Comparison of ENCODE assay signal across 17 cellular contexts in the genomic region with DNA sequence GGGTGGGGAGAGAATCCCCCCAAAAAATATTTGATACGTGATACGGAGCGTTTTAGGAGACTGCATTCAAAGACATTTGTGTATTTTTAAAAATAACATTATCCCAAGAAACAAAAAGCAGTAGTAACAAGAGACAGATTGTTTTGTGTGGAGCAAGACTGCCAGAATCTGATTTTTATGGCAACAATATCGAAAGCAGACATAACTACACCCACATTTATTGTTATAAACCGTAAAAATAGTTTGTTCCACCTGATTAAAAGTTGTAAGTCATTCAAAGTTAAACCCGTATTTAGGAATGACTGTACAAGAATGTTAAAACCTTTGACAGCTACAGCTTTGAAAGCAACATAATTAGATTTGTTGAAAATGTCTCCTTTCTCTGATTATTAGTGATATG. TPM values are rescaled to one million over a fixed set of nuclear protein-coding genes. Genes with fewer than 3 reads are reported as not detected.
DNase-seq lines count a peak whose midpoint lies in the region; ATAC-seq, FAIRE-seq and TF ChIP-seq lines count a peak whose summit lies in the region.
"Had no signal": no experiment of that assay in that cellular context is flagged by ENCODE, and none has a peak within 500 bp of the region (broad histone marks: within the 10 kb centered on the region; RNA-seq: fewer than 3 reads in every experiment).

No MANE protein-coding gene starts in this region.

- no peak for TF ChIP-seq POLR2A in A549 (IDR thresholded peaks at IDR 0.05; ENCODE audit: low read length)

- no peak for DNase-seq in A549 (ENCODE audit: low read depth in 1 of 2, low spot score in 1 of 2)
- DNase-seq in astrocyte of the spinal cord (ENCODE audit: low read depth, low spot score), result peak; percentile 15
- no peak for DNase-seq in nephron progenitor cell
- no peak for DNase-seq in left lobe of liver (ENCODE audit: low spot score)
- DNase-seq in H7, result no peak
- DNase-seq in activated naive CD4-positive, alpha-beta T cell treated with anti-CD3 and anti-CD28 coated beads, Interleukin-2, amount 10 ng/mL, durations not matched to agents 7 days and 5 days, result no peak
- DNase-seq: CD8-positive, alpha-beta T cell; DMS53; effector CD4-positive, alpha-beta T cell; NCI-H510A treated with DMSO at 0.1 percent for 48 hours had no signal

- no peak for TF ChIP-seq RAD21 in A549 (conservative IDR thresholded peaks at IDR 0.05 in 1 of 2, IDR thresholded peaks at IDR 0.05 in 1 of 2)

- H3K36me3 ChIP-seq in HEK293 (ENCODE audit: control insufficient read depth in 2 of 2, insufficient read depth in 1 of 2, low read length in 2 of 2) (no peaks in the 10 kb centered on the region), H7 (replicated peaks; ENCODE audit: control insufficient read depth, insufficient read depth, low read length) (no peaks in the 10 kb centered on the region)

- WGBS in A549 (ENCODE audit: missing lambda C conversion rate), result 6% methylated on average over 6 of the region's 6 CpGs

- peak overlapping the region; percentile 88 for H3K4me3 Mint-ChIP-seq in nephron progenitor cell
- no peak overlapping the region for H3K4me3 Mint-ChIP-seq in activated naive CD4-positive, alpha-beta T cell treated with anti-CD3 and anti-CD28 coated beads, Interleukin-2, amount 10 ng/mL, durations not matched to agents 7 days and 5 days
- H3K4me3 Mint-ChIP-seq: CD8-positive, alpha-beta T cell; natural killer cell treated with Interleukin-12 subunit alpha and Interleukin-12 subunit beta and Interleukin-15 and Interleukin-18, amount 100 ng/mL, for 72 hours; stimulated activated effector memory CD8-positive, alpha-beta T cell treated with anti-CD3 and anti-CD28 coated beads, Interleukin-12 subunit alpha, Interleukin-12 subunit beta, amount 100 ng/mL, for 72 hours had no signal

- peaks cover 60% of the 10 kb centered on the region for H3K27me3 ChIP-seq in H7 (ENCODE audit: control insufficient read depth, insufficient read depth, low read length)

- ATAC-seq in A549 (no peak), left lobe of liver (no peak), GM21528 (IDR thresholded peaks at IDR 0.05; ENCODE audit: low FRiP score, unreplicated experiment) (no peak)
- ATAC-seq: CD8-positive, alpha-beta T cell; esophagus mucosa; natural killer cell treated with Interleukin-12 subunit alpha and Interleukin-12 subunit beta and Interleukin-15 and Interleukin-18, amount 100 ng/mL, for 72 hours had no signal

- FAIRE-seq in A549 (lab: Jason Lieb, UNC), result no peak
- FAIRE-seq: GM12892 had no signal

- TF ChIP-seq CTCF in A549 (IDR thresholded peaks at IDR 0.05) (no peak), HEK293 (tag by site-specific recombination; IDR thresholded peaks at IDR 0.05) (no peak), astrocyte of the spinal cord (IDR thresholded peaks at IDR 0.05; ENCODE audit: low read depth, low read length) (no peak), nephron progenitor cell (IDR thresholded peaks at IDR 0.05) (no peak)

- H3K27ac Mint-ChIP-seq in nephron progenitor cell, result no peak overlapping the region
- H3K27ac Mint-ChIP-seq in activated naive CD4-positive, alpha-beta T cell treated with anti-CD3 and anti-CD28 coated beads, Interleukin-2, amount 10 ng/mL, durations not matched to agents 7 days and 5 days, result no peak overlapping the region
- H3K27ac Mint-ChIP-seq: CD8-positive, alpha-beta T cell; natural killer cell treated with Interleukin-12 subunit alpha and Interleukin-12 subunit beta and Interleukin-15 and Interleukin-18, amount 100 ng/mL, for 72 hours; stimulated activated effector memory CD8-positive, alpha-beta T cell treated with anti-CD3 and anti-CD28 coated beads, Interleukin-12 subunit alpha, Interleukin-12 subunit beta, amount 100 ng/mL, for 72 hours had no signal

- no peaks in the 10 kb centered on the region for H3K9me3 ChIP-seq in A549
- H3K9me3 ChIP-seq in HEK293 (ENCODE audit: control insufficient read depth, insufficient read depth, low read depth, low read length), result no peaks in the 10 kb centered on the region

- in situ Hi-C loops in astrocyte of the spinal cord (cut with HindIII; ENCODE audit: low sequenced_read_pairs), result no loop called here

- peak overlapping the region; percentile 69 for H3K4me3 ChIP-seq in A549
- H3K4me3 ChIP-seq in HEK293 (ENCODE audit: low read depth, low read length), result peak overlapping the region; percentile 84
- H3K4me3 ChIP-seq in astrocyte of the spinal cord (ENCODE audit: low read depth, low read length), result no peak overlapping the region
- H3K4me3 ChIP-seq in H7 (ENCODE audit: insufficient read depth, low read depth, low read length), result no peak overlapping the region

- H3K36me3 Mint-ChIP-seq in nephron progenitor cell (ENCODE audit: low read depth), result no peaks in the 10 kb centered on the region
- H3K36me3 Mint-ChIP-seq in activated naive CD4-positive, alpha-beta T cell treated with anti-CD3 and anti-CD28 coated beads, Interleukin-2, amount 10 ng/mL, durations not matched to agents 7 days and 5 days, result no peaks in the 10 kb centered on the region
- H3K36me3 Mint-ChIP-seq: CD8-positive, alpha-beta T cell; natural killer cell treated with Interleukin-12 subunit alpha and Interleukin-12 subunit beta and Interleukin-15 and Interleukin-18, amount 100 ng/mL, for 72 hours had no signal

- CTCF ChIA-PET in A549 (lab: Yijun Ruan, JAX), result no interaction called here
- CTCF ChIA-PET in HEK293 (lab: Yijun Ruan, JAX), result interaction anchor here (0.5 to 1.2 kb wide), 5 partner anchors 51 to 311 kb away, joined by 3 to 7 read pairs (median 4); no protein-coding TSS in a partner anchor
- CTCF ChIA-PET in activated naive CD4-positive, alpha-beta T cell treated with anti-CD3 and anti-CD28 coated beads, Interleukin-2, amount 10 ng/mL, durations not matched to agents 7 days and 5 days (lab: Charles Lee), result no interaction called here

- peaks cover 57% of the 10 kb centered on the region for H3K27me3 Mint-ChIP-seq in nephron progenitor cell (ENCODE audit: low read depth, poor library complexity)
- H3K27me3 Mint-ChIP-seq in activated naive CD4-positive, alpha-beta T cell treated with anti-CD3 and anti-CD28 coated beads, Interleukin-2, amount 10 ng/mL, durations not matched to agents 7 days and 5 days, result peaks cover 37% of the 10 kb centered on the region

- TF ChIP-seq EP300 in A549 (IDR thresholded peaks at IDR 0.05), result no peak

- POLR2A ChIA-PET in A549 (lab: Yijun Ruan, JAX), result no interaction called here
- POLR2A ChIA-PET in HEK293 (lab: Yijun Ruan, JAX), result no interaction called here

- H3K9me3 Mint-ChIP-seq in nephron progenitor cell, result no peaks in the 10 kb centered on the region
- H3K9me3 Mint-ChIP-seq in activated naive CD4-positive, alpha-beta T cell treated with anti-CD3 and anti-CD28 coated beads, Interleukin-2, amount 10 ng/mL, durations not matched to agents 7 days and 5 days, result no peaks in the 10 kb centered on the region
- H3K9me3 Mint-ChIP-seq: CD8-positive, alpha-beta T cell; natural killer cell treated with Interleukin-12 subunit alpha and Interleukin-12 subunit beta and Interleukin-15 and Interleukin-18, amount 100 ng/mL, for 72 hours; stimulated activated effector memory CD8-positive, alpha-beta T cell treated with anti-CD3 and anti-CD28 coated beads, Interleukin-12 subunit alpha, Interleukin-12 subunit beta, amount 100 ng/mL, for 72 hours had no signal

- H3K4me1 ChIP-seq in A549, result peaks cover 53% of the 10 kb centered on the region
- peaks cover 47% of the 10 kb centered on the region for H3K4me1 ChIP-seq in HEK293 (ENCODE audit: control insufficient read depth, insufficient read depth, low read length)

- H3K4me1 Mint-ChIP-seq in nephron progenitor cell, result peaks cover 50% of the 10 kb centered on the region
- H3K4me1 Mint-ChIP-seq in activated naive CD4-positive, alpha-beta T cell treated with anti-CD3 and anti-CD28 coated beads, Interleukin-2, amount 10 ng/mL, durations not matched to agents 7 days and 5 days, result peaks cover 3% of the 10 kb centered on the region
- H3K4me1 Mint-ChIP-seq: stimulated activated effector memory CD8-positive, alpha-beta T cell treated with anti-CD3 and anti-CD28 coated beads, Interleukin-12 subunit alpha, Interleukin-12 subunit beta, amount 100 ng/mL, for 72 hours had no signal

- H3K4me2 ChIP-seq in A549, result peak overlapping the region; percentile 96

- H3K27ac ChIP-seq in A549, result peak overlapping the region; percentile 94 to 100
- peak overlapping the region; percentile 98 for H3K27ac ChIP-seq in HEK293 (ENCODE audit: extremely low read depth, low read depth, low read length)
- H3K27ac ChIP-seq: HL-60 had no signal

TF ChIP-seq in A549, 52 proteins besides CTCF, POLR2A, EP300 and RAD21:
- no peak for TF ChIP-seq ZC3H11A (IDR thresholded peaks at IDR 0.05)
- no peak for TF ChIP-seq HOXB5 (CRISPR knock-in tag; IDR thresholded peaks at IDR 0.05)

TF ChIP-seq in HEK293, 187 proteins besides CTCF, POLR2A, EP300 and RAD21 (continues in another document):
- TF ChIP-seq ZNF843 (tag by site-specific recombination; IDR thresholded peaks at IDR 0.05) (no peak), GLIS2 (tag by site-specific recombination; IDR thresholded peaks at IDR 0.05) (no peak), OSR2 (tag by site-specific recombination; IDR thresholded peaks at IDR 0.05) (no peak), ZNF112 (tag by site-specific recombination; IDR thresholded peaks at IDR 0.05) (no peak), ZNF19 (tag by site-specific recombination; IDR thresholded peaks at IDR 0.05; ENCODE audit: low read depth) (no peak), ZEB2 (tag by site-specific recombination; IDR thresholded peaks at IDR 0.05) (no peak)

RNA-seq across cellular contexts. Expression of gene EYA4, which starts 2.6 kb away (rescaled TPM):
- polyA plus RNA-seq in A549 (2011; rRNA removed) (28.3 and 30.8 TPM in 2 replicates), A549 (2017; fragmentation: RNase III; extraction: RNeasy Plus Mini Kit Qiagen cat#74134 plus additional on column Dnase treatment) (10.6 to 14.4 TPM (median 11.3 TPM) in 3 replicates)
- polyA plus RNA-seq in A549 (2012; cell fraction: cytosol; rRNA removed), result 7.0 and 10.0 TPM in 2 replicates
- 10.9 and 13.5 TPM in 2 replicates for polyA plus RNA-seq in A549 (2012; cell fraction: nucleus; rRNA removed)
- polyA minus RNA-seq in A549 (2011; rRNA and poly(A)+ RNA removed), result 52.4 and 58.6 TPM in 2 replicates
- total RNA-seq in left lobe of liver, result not detected
- 0.10 and 0.30 TPM in 2 replicates for total RNA-seq in H7 (2014; rRNA removed; shearing (Covaris generic))
- total RNA-seq: CD8-positive, alpha-beta T cell; natural killer cell treated with Interleukin-12 subunit alpha and Interleukin-12 subunit beta and Interleukin-15 and Interleukin-18, amount 100 ng/mL, for 72 hours had no signal

Comparison
In these comparisons a context has a peak if more than half of its experiments do, and no peak if none do; other contexts are left out.
1. H3K4me3 ChIP-seq: peak in A549 (single experiment) and HEK293 (single experiment); none in astrocyte of the spinal cord (single experiment) and H7 (single experiment).